ENCODE assay signal across 1 cellular context in the genomic region with DNA sequence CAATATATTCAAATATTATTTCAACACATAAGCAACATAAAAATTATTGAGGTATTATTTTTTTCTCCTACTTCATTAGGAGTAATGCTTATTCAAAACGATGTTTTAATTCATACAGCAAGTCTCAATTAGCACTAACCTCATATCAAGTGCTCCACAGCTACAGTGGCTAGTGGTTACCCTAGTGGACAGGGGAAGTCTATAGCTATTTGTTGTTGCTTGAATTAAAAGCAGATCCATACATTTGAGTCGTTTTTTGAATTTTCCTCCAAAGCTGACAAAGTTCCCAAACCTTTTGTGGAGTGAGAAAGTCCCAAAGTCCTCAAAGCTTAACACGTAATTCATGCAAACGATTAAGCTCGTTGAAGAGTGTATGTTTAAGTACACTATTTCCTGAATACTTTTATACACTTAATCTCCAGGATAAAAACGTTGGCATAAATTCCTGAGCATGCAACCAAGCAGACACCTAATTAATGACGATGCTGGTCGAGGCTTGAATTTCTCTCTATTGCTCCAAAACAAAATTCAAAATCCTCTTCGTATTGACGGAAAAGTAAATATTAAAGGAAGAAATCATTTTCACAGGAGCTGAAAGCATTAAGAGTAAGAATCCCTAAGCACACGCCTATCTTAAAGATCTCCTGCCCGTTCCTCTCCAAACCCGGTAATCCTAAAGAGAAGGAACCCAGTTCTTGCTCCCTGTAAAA.
TF ChIP-seq lines count a peak whose summit lies in the region.

No MANE protein-coding gene starts in this region.

TF ChIP-seq in GM23338, 12 proteins besides CTCF, POLR2A, EP300 and RAD21 (continued from another document):
- no peak for TF ChIP-seq ZNF462 (CRISPR knock-in tag; IDR thresholded peaks at IDR 0.05)
